28 cellular contexts compared by ENCODE assay signal in genomic region chr7:155228894-155229293, GRCh38.
DNase-seq lines count a peak whose midpoint lies in the region; ATAC-seq and TF ChIP-seq lines count a peak whose summit lies in the region.
"Had no signal": no experiment of that assay in that cellular context is flagged by ENCODE, and none has a peak within 500 bp of the region (broad histone marks: within the 10 kb centered on the region; RNA-seq: fewer than 3 reads in every experiment).

No MANE protein-coding gene starts in this region.

- H2BK5ac ChIP-seq in mesendoderm (ENCODE audit: low read length), result no peak overlapping the region

- no peak overlapping the region for H2BK120ac ChIP-seq in mesendoderm (ENCODE audit: low read depth, low read length)

- no peak overlapping the region for H3K4me3 ChIP-seq in BLaER1 treated with 17β-estradiol and CSF1 and Interleukin-3, amounts not matched to agents 10 nM and 100 nM
- no peak overlapping the region for H3K4me3 ChIP-seq in SJCRH30
- no peak overlapping the region for H3K4me3 ChIP-seq in mesendoderm (ENCODE audit: low read length)
- H3K4me3 ChIP-seq in psoas muscle, result no peak overlapping the region
- H3K4me3 ChIP-seq: A549, GM23248, ovary, right atrium auricular region, upper lobe of right lung had no signal

- H2AK5ac ChIP-seq in mesendoderm (ENCODE audit: low read length), result no peak overlapping the region

- H3K36me3 ChIP-seq in BLaER1 treated with 17β-estradiol and CSF1 and Interleukin-3, amounts not matched to agents 10 nM and 100 nM, result no peaks in the 10 kb centered on the region
- H3K36me3 ChIP-seq in SJCRH30, result no peaks in the 10 kb centered on the region
- H3K36me3 ChIP-seq in mesendoderm (ENCODE audit: control insufficient read depth, insufficient read depth, low read length), result no peaks in the 10 kb centered on the region
- H3K36me3 ChIP-seq in psoas muscle (ENCODE audit: insufficient read depth in 1 of 2, low read depth in 1 of 2), result no peaks in the 10 kb centered on the region
- H3K36me3 ChIP-seq: ovary, right atrium auricular region, upper lobe of right lung had no signal

- H4K20me1 ChIP-seq in BLaER1 treated with 17β-estradiol and CSF1 and Interleukin-3, amounts not matched to agents 10 nM and 100 nM, result no peaks in the 10 kb centered on the region

- no peak overlapping the region for H3K23ac ChIP-seq in mesendoderm (ENCODE audit: low read length)

- H2BK15ac ChIP-seq in mesendoderm (replicated peaks; ENCODE audit: low read depth), result no peak overlapping the region

- H3K27ac ChIP-seq in BLaER1 treated with 17β-estradiol and CSF1 and Interleukin-3, amounts not matched to agents 10 nM and 100 nM, result no peak overlapping the region
- peak overlapping the region; percentile 79 for H3K27ac ChIP-seq in SJCRH30
- H3K27ac ChIP-seq in mesendoderm (ENCODE audit: low read depth, low read length), result no peak overlapping the region
- H3K27ac ChIP-seq in psoas muscle, result peak overlapping the region; percentile 9
- H3K27ac ChIP-seq: ovary, right atrium auricular region, upper lobe of right lung had no signal

- no peak overlapping the region for H3K9ac ChIP-seq in BLaER1 treated with 17β-estradiol and CSF1 and Interleukin-3, amounts not matched to agents 10 nM and 100 nM
- no peak overlapping the region for H3K9ac ChIP-seq in mesendoderm (ENCODE audit: low read length)
- H3K9ac ChIP-seq: GM23248 had no signal

- H3K27me3 ChIP-seq in BLaER1 treated with 17β-estradiol and CSF1 and Interleukin-3, amounts not matched to agents 10 nM and 100 nM, result no peaks in the 10 kb centered on the region
- H3K27me3 ChIP-seq in SJCRH30 (peaks cover 1% of the 10 kb centered on the region; the same call in 1 of the 2 replicates), mesendoderm (ENCODE audit: insufficient read depth, low read length, poor library complexity) (no peaks in the 10 kb centered on the region), psoas muscle (ENCODE audit: insufficient read depth in 3 of 3, low read length in 2 of 3) (no peaks in the 10 kb centered on the region)
- H3K27me3 ChIP-seq: ovary, right atrium auricular region, upper lobe of right lung had no signal

- peak overlapping the region; percentile 42 for H3K56ac ChIP-seq in mesendoderm (ENCODE audit: low read length)

- H3K18ac ChIP-seq in mesendoderm (ENCODE audit: low read length), result no peak overlapping the region

- no peak overlapping the region for H4K5ac ChIP-seq in mesendoderm (ENCODE audit: low read length)

- peak overlapping the region in 10 of 11 experiments; percentile 15 to 64 (median 48); a peak in 15 of 22 replicates for H3K4me2 ChIP-seq in BLaER1 treated with 17β-estradiol and CSF1 and Interleukin-3, amounts not matched to agents 10 nM and 100 nM
- no peak overlapping the region for H3K4me2 ChIP-seq in mesendoderm (ENCODE audit: low read length)
- H3K4me2 ChIP-seq: A549 had no signal

- intact Hi-C loops in psoas muscle (cut with DNase I), result no loop called here

- H4K8ac ChIP-seq in mesendoderm (ENCODE audit: low read depth, low read length), result no peak overlapping the region

- peak in 1 of 2 experiments; percentile 11 for DNase-seq in SJCRH30
- no peak for DNase-seq in mesendoderm
- DNase-seq in psoas muscle, result no peak
- DNase-seq in NOMO-1 treated with DMSO at 0.1 percent for 48 hours (lab: John Stamatoyannopoulos, UW; ENCODE audit: unreplicated experiment), result no peak
- no peak for DNase-seq in A172 (ENCODE audit: low spot score)
- DNase-seq in NK-92 (lab: John Stamatoyannopoulos, UW; ENCODE audit: unreplicated experiment), result no peak
- DNase-seq: activated CD4-positive, alpha-beta T cell treated with anti-CD3 and anti-CD28 coated beads, Interleukin-2, amount 50 U/mL, for 4 hours; activated CD8-positive, alpha-beta memory T cell treated with anti-CD3 and anti-CD28 coated beads, Interleukin-2, amount 50 U/mL, for 4 hours; activated naive CD4-positive, alpha-beta T cell treated with Interleukin-2 at 50 U/mL for 16 hours; CD4-positive, alpha-beta T cell; central memory CD4-positive, alpha-beta T cell; cortex of kidney; effector memory CD8-positive, alpha-beta T cell; erythroblast; glutamatergic neuron; left ventricle myocardium superior; naive B cell; ovary; stimulated activated CD4-positive, alpha-beta T cell treated with anti-CD3 and anti-CD28 coated beads, Interleukin-4, amount 100 ng/mL, for 4 hours; T-helper 2 cell; upper lobe of right lung had no signal

- ATAC-seq in psoas muscle (peak in 2 of 4 donors; percentile 6 to 11), HG02840 (IDR thresholded peaks at IDR 0.05; ENCODE audit: low FRiP score, unreplicated experiment) (no peak)
- ATAC-seq: A549; activated CD4-positive, CD25-positive, alpha-beta regulatory T cell treated with anti-CD3 and anti-CD28 coated beads, Interleukin-2, amount 50 U/mL, for 24 hours; effector memory CD8-positive, alpha-beta T cell; stimulated activated memory B cell treated with anti-CD40 and anti-IgM and Interleukin-4, amounts not matched to agents 10 μg/mL and 1 μg/mL and 100 μg/mL, for 72 hours; upper lobe of right lung had no signal

- peaks cover 6 to 19% (median 16%) of the 10 kb centered on the region in 10 experiments; a peak in 19 of 20 replicates for H3K4me1 ChIP-seq in BLaER1 treated with 17β-estradiol and CSF1 and Interleukin-3, amounts not matched to agents 10 nM and 100 nM
- peaks cover 37% of the 10 kb centered on the region for H3K4me1 ChIP-seq in SJCRH30
- peaks cover 12% of the 10 kb centered on the region for H3K4me1 ChIP-seq in mesendoderm (ENCODE audit: control insufficient read depth, low read depth, low read length)
- H3K4me1 ChIP-seq in psoas muscle, result peaks cover 16% of the 10 kb centered on the region
- H3K4me1 ChIP-seq: right atrium auricular region, upper lobe of right lung had no signal

- H3K9me3 ChIP-seq in BLaER1 treated with 17β-estradiol and CSF1 and Interleukin-3, amounts not matched to agents 10 nM and 100 nM (replicated peaks in 1 of 11), result no peaks in the 10 kb centered on the region
- H3K9me3 ChIP-seq in SJCRH30 (replicated peaks) (no peaks in the 10 kb centered on the region), psoas muscle (no peaks in the 10 kb centered on the region)
- H3K9me3 ChIP-seq: A549, ovary, right atrium auricular region, upper lobe of right lung had no signal

- no peak for TF ChIP-seq CTCF in psoas muscle (IDR thresholded peaks at IDR 0.05)

- no peak overlapping the region for H3K4ac ChIP-seq in mesendoderm (ENCODE audit: low read depth, low read length)

- H3K79me2 ChIP-seq in mesendoderm (ENCODE audit: control insufficient read depth, insufficient read depth, low read length), result no peaks in the 10 kb centered on the region

- no CpG with 5 or more reads among the region's 9 CpGs for WGBS in mesendoderm (ENCODE audit: extremely low coverage, insufficient coverage, low lambda C conversion rate)
- 74 to 89% (median 87%) methylated on average over 9 of the region's 9 CpGs for WGBS in psoas muscle, 3 donors

- no peaks in the 10 kb centered on the region for H3K79me1 ChIP-seq in mesendoderm (ENCODE audit: low read length)

Comparison
In these comparisons a context has a peak if more than half of its experiments do, and no peak if none do; other contexts are left out.
1. H3K27ac ChIP-seq: peak in SJCRH30 (single experiment) and psoas muscle (single experiment); none in BLaER1 treated with 17β-estradiol and CSF1 and Interleukin-3, amounts not matched to agents 10 nM and 100 nM (0 of 11) and mesendoderm (single experiment).